ENCODE assay signal across 10 cellular contexts in the genomic region with DNA sequence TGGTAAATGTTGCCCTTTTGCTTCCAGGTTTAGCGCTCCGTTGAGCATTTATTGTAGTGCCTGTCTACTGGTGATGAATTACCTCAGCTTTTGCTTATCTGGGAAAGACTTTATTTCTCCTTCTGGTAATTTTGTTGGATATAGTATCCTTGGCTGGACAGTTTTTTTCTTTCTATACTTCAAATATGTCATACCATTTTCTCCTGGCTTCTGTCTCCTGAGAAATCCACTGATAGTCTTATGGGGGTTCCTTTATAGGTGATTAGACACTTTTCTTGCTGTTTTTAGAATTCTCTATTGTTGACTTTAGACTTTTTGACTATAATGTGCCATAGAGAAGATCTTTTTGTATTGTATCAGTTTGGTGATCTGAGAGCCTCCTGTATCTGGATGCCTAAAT.
"Had no signal": no experiment of that assay in that cellular context is flagged by ENCODE, and none has a peak within 500 bp of the region (broad histone marks: within the 10 kb centered on the region; RNA-seq: fewer than 3 reads in every experiment).

No MANE protein-coding gene starts in this region.

- H3K9me3 ChIP-seq: HAP-1 had no signal

- H3K27ac ChIP-seq: GM23248, HL-60 had no signal

- DNase-seq: GM23248, GOT3, H7, Kasumi-1, KG1 had no signal

- H3K4me3 ChIP-seq: GM23248, HAP-1 had no signal

- H3K36me3 ChIP-seq: HAP-1 had no signal

- H3K27me3 Mint-ChIP-seq: IgD-negative memory B cell had no signal

- FAIRE-seq: HepG2 had no signal

- H2AFZ ChIP-seq: GM23248 had no signal

- H3K4me1 ChIP-seq: HAP-1 had no signal

- H3K9ac ChIP-seq: GM23248 had no signal

- H3K27ac Mint-ChIP-seq: IgD-negative memory B cell had no signal

- ATAC-seq: HCT116, HepG2 had no signal
